Comparison of ENCODE assay signal across 1 cellular context in genomic region chr6:147508073-147508870, GRCh38.
TF ChIP-seq lines count a peak whose summit lies in the region.

TSS of gene SAMD5 (plus strand) at chr6:147508690. CDS start at chr6:147508929, 239 bp downstream.

TF ChIP-seq in K562, 482 proteins besides CTCF, POLR2A, EP300 and RAD21 (continued from another document):
- TF ChIP-seq PRDM10 (IDR thresholded peaks at IDR 0.05; ENCODE audit: partially characterized antibody), result no peak
- peak; percentile 54; the same call in 1 of the 2 replicates for TF ChIP-seq VEZF1 (CRISPR knock-in tag; IDR thresholded peaks at IDR 0.05)
- peak; percentile 35 for TF ChIP-seq SAP30 (IDR thresholded peaks at IDR 0.05; ENCODE audit: borderline replicate concordance, insufficient read depth, low read depth, low read length, poor library complexity, severe bottlenecking)
- no peak for TF ChIP-seq TOE1 (IDR thresholded peaks at IDR 0.05; ENCODE audit: borderline replicate concordance)
- no peak for TF ChIP-seq TOE1 (CRISPR knock-in tag; IDR thresholded peaks at IDR 0.05; ENCODE audit: borderline replicate concordance, low read depth)
- TF ChIP-seq TARDBP (IDR thresholded peaks at IDR 0.05), result 0 out of 2 replicates have a peak, but pooled peaks have one; percentile 30
- TF ChIP-seq SIN3B (IDR thresholded peaks at IDR 0.05; ENCODE audit: low read depth), result 0 out of 2 replicates have a peak, but pooled peaks have one; percentile 25
- TF ChIP-seq CTBP1 (IDR thresholded peaks at IDR 0.05; ENCODE audit: borderline replicate concordance), result peak; percentile 81
- no peak for TF ChIP-seq TFAM (CRISPR knock-in tag; conservative IDR thresholded peaks at IDR 0.05)
- no peak for TF ChIP-seq MGA (IDR thresholded peaks at IDR 0.05)
- TF ChIP-seq E2F6 (IDR thresholded peaks at IDR 0.05; ENCODE audit: borderline replicate concordance in 1 of 2, extremely low read depth in 1 of 2, insufficient read depth in 1 of 2, insufficient read length in 1 of 2, low read depth in 1 of 2, low read length in 1 of 2, poor library complexity in 1 of 2, severe bottlenecking in 1 of 2), result peak in 1 of 2 experiments; percentile 53
- peak; percentile 61 for TF ChIP-seq CXXC5 (CRISPR knock-in tag; IDR thresholded peaks at IDR 0.05)
- no peak for TF ChIP-seq CBX5 (IDR thresholded peaks at IDR 0.05; ENCODE audit: borderline replicate concordance, low read depth)
- no peak for TF ChIP-seq IRF2 (CRISPR knock-in tag; IDR thresholded peaks at IDR 0.05)
- TF ChIP-seq ZNF507 (tag; conservative IDR thresholded peaks at IDR 0.05), result no peak
- TF ChIP-seq NR3C1 (CRISPR knock-in tag; IDR thresholded peaks at IDR 0.05), result no peak
- TF ChIP-seq GATAD2B (IDR thresholded peaks at IDR 0.05; ENCODE audit: borderline replicate concordance), result 0 out of 2 replicates have a peak, but pooled peaks have one; percentile 67
- TF ChIP-seq RB1 (IDR thresholded peaks at IDR 0.05; ENCODE audit: low read depth), result peak; percentile 49; the same call in 1 of the 2 replicates
- peak; percentile 24; the same call in 1 of the 2 replicates for TF ChIP-seq CREB1 (IDR thresholded peaks at IDR 0.05)
- no peak for TF ChIP-seq CREB1 (CRISPR knock-in tag; IDR thresholded peaks at IDR 0.05)
- peak; percentile 46 for TF ChIP-seq MEIS2 (IDR thresholded peaks at IDR 0.05; ENCODE audit: partially characterized antibody)
- no peak for TF ChIP-seq GTF2F1 (IDR thresholded peaks at IDR 0.05; ENCODE audit: low read depth, low read length)
- no peak for TF ChIP-seq ZNF384 (IDR thresholded peaks at IDR 0.05; ENCODE audit: low read depth, low read length)
- 0 out of 2 replicates have a peak, but pooled peaks have one; percentile 13 for TF ChIP-seq POLR2G (IDR thresholded peaks at IDR 0.05; ENCODE audit: low read depth, low read length)
- no peak for TF ChIP-seq KHSRP (IDR thresholded peaks at IDR 0.05)
- TF ChIP-seq HMGN3 (IDR thresholded peaks at IDR 0.05; ENCODE audit: borderline replicate concordance, extremely low read depth, insufficient read length, low read depth, low read length), result peak; percentile 9
- TF ChIP-seq MAZ (CRISPR knock-in tag; conservative IDR thresholded peaks at IDR 0.05 in 1 of 2, IDR thresholded peaks at IDR 0.05 in 1 of 2), result peak; percentile 43 to 65; a peak in 1 of 4 replicates
- no peak for TF ChIP-seq POLR2AphosphoS2 (IDR thresholded peaks at IDR 0.05; ENCODE audit: low read length)
- peak; percentile 90 for TF ChIP-seq SAFB (IDR thresholded peaks at IDR 0.05; ENCODE audit: borderline replicate concordance, low read depth, low read length)
- no peak for TF ChIP-seq ZNF592 (IDR thresholded peaks at IDR 0.05)
- peak; percentile 86 for TF ChIP-seq HNRNPLL (IDR thresholded peaks at IDR 0.05; ENCODE audit: low read depth, low read length, poor library complexity, severe bottlenecking)
- no peak for TF ChIP-seq FOXK2 (conservative IDR thresholded peaks at IDR 0.05 in 1 of 2, IDR thresholded peaks at IDR 0.05 in 1 of 2; ENCODE audit: low read depth in 2 of 2)
- peak; percentile 34 for TF ChIP-seq KDM5B (IDR thresholded peaks at IDR 0.05; ENCODE audit: insufficient replicate concordance, low read depth, low read length)
- 0 out of 2 replicates have a peak, but pooled peaks have one; percentile 47 for TF ChIP-seq SMAD4 (CRISPR knock-in tag; conservative IDR thresholded peaks at IDR 0.05)
TF ChIP-seq in K562: peak in this region for 21.
